In the genomic region with DNA sequence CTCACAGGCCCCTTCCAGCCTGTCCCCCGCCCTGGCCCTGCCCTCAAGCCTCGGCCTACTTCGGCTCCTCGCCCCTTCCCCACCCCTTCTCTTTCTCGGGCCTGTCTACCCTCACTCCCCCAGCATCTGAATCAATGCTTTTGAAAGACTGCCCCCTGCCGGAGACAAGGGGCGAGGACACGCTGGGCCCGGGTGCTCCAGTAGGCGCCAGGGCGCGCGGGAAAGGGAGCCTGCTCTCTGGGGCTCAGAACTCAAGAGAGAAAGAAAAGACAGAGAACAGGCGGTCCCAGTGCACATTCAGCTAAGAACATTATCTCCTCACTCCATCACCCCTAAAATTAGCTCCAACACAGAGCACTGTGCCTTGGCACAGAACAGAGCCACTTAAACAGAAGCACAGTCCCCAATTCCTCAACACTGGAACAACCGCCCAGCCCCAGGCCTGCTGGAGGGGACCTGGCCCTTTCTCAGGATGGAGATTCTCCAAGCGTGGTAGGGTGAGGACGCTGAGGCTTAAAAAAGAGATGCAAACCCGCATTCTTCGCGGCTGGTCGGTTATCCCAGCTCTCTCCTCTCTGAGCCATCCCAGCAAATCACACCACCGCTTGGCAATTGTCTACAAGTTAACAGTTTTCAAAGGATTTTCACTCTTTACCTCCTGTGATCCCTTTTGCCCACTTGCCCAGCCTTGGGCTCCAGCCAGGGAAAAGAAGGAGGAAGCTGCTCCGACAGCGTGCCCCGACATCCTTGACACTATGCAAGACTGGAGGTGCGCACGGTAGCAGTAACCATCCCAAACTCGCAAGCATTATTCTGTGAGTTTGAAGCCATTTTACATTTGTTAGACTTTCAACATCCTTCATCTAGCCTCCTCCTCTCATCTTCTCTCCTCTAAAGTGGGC, we compare ENCODE assay signal across 8 cellular contexts. TPM values are rescaled to one million over a fixed set of nuclear protein-coding genes. Genes with fewer than 3 reads are reported as not detected.
DNase-seq lines count a peak whose midpoint lies in the region; ATAC-seq, FAIRE-seq and TF ChIP-seq lines count a peak whose summit lies in the region.

No MANE protein-coding gene starts in this region.

- TF ChIP-seq POLR2A in K562 (conservative IDR thresholded peaks at IDR 0.05) (0 out of 2 replicates have a peak, but pooled peaks have one; percentile 34), gastrocnemius medialis (IDR thresholded peaks at IDR 0.05) (no peak)

- peaks cover 24% of the 10 kb centered on the region for H4K20me1 ChIP-seq in K562 (replicated peaks; ENCODE audit: control insufficient read depth, insufficient read depth, low read length)

- TF ChIP-seq CTCF in AG04450 (IDR thresholded peaks at IDR 0.05; ENCODE audit: low read depth, low read length) (peak; percentile 90), K562 (IDR thresholded peaks at IDR 0.05 in 2 of 3, conservative IDR thresholded peaks at IDR 0.05 in 1 of 3; ENCODE audit: insufficient read depth in 2 of 3, low read depth in 1 of 3, low read length in 3 of 3) (peak; percentile 92 to 96 (median 94)), gastrocnemius medialis (IDR thresholded peaks at IDR 0.05 in 4 of 5, conservative IDR thresholded peaks at IDR 0.05 in 1 of 5) (peak; percentile 78 to 93 (median 89))

- TSS peak; percentile 61 for BruUV-seq in K562 (replicated peaks; lab: Mats Ljungman, UMichigan)

- FAIRE-seq in K562 (lab: Jason Lieb, UNC): peak; percentile 75

- POLR2A ChIA-PET in AG04450 (lab: Yijun Ruan, JAX) (interaction anchor here (0.6 to 1.5 kb wide), 5 partner anchors 14 to 225 kb away, joined by 3 to 5 read pairs (median 4); a partner anchor contains a TSS), K562 (lab: Yijun Ruan, JAX) (interaction anchor here (0.6 to 2.5 kb wide), 9 partner anchors 10 to 108 kb away, joined by 3 to 16 read pairs (median 3); a partner anchor contains a TSS)

- H3K9ac ChIP-seq in K562 (ENCODE audit: insufficient read depth in 1 of 2, low read depth in 2 of 2, low read length in 2 of 2): peak overlapping the region; percentile 90 to 99

- H3K9me1 ChIP-seq in K562 (ENCODE audit: control insufficient read depth, insufficient read depth, low read length): no peaks in the 10 kb centered on the region

- 11% methylated on average over 27 of the region's 28 CpGs for WGBS in K562 (ENCODE audit: insufficient coverage, low coverage, missing lambda C conversion rate)

- CTCF ChIA-PET in AG04450 (lab: Charles Lee) (interaction anchor here (0.6 to 4.3 kb wide), 28 partner anchors 10 to 508 kb away, joined by 3 to 56 read pairs (median 4); a partner anchor contains a TSS), K562 (lab: Yijun Ruan, JAX; ENCODE audit: low intra/inter-chr PET ratio) (interaction anchor here (0.7 to 1.4 kb wide), 8 partner anchors 63 to 223 kb away, joined by 3 to 6 read pairs (median 3); a partner anchor contains a TSS)

- no peak for TF ChIP-seq EP300 in K562 (IDR thresholded peaks at IDR 0.05; ENCODE audit: low read length)

- H3K27me3 ChIP-seq in AG04450 (ENCODE audit: control insufficient read depth, insufficient read depth, low read length): peaks cover 2% of the 10 kb centered on the region
- no peaks in the 10 kb centered on the region for H3K27me3 ChIP-seq in K562 (ENCODE audit: control insufficient read depth in 2 of 2, insufficient read depth in 2 of 2, low read length in 2 of 2)
- no peaks in the 10 kb centered on the region for H3K27me3 ChIP-seq in gastrocnemius medialis

- H3K36me3 ChIP-seq in K562 (ENCODE audit: control insufficient read depth, insufficient read depth, low read length): peaks cover 42% of the 10 kb centered on the region; the same call in 2 of the 3 replicates
- H3K36me3 ChIP-seq in gastrocnemius medialis: peaks cover 0 to 17% of the 10 kb centered on the region in 2 donors

- DNase-seq in AG04450 (ENCODE audit: low read depth, low spot score) (no peak), NCI-H128 (lab: John Stamatoyannopoulos, UW; ENCODE audit: unreplicated experiment) (peak; percentile 77), UCSD-AML1 (lab: John Stamatoyannopoulos, UW; ENCODE audit: unreplicated experiment) (peak; percentile 54), K562 (ENCODE audit: extremely low read depth in 1 of 4, low spot score in 3 of 4) (peak; percentile 82 to 95 (median 88)), gastrocnemius medialis (peak; percentile 59 to 68)

- in situ Hi-C loops in K562 (cut with MboI) (no loop called here), gastrocnemius medialis (cut with MboI; ENCODE audit: low sequenced_read_pairs in 4 of 4) (loop anchor here in 2 of 4 donors (10.0 kb wide), 2 partner anchors 107 to 217 kb away; a partner anchor contains a TSS)

- H3K4me2 ChIP-seq in K562 (ENCODE audit: insufficient read depth, low read length): peak overlapping the region; percentile 92

- intact Hi-C loops in K562 (cut with micrococcal nuclease) (loop anchor here (1.0 to 5.0 kb wide), 6 partner anchors 50 to 160 kb away; a partner anchor contains a TSS), gastrocnemius medialis (cut with DNase I; ENCODE audit: low total_unique reads) (loop anchor here (2.0 to 5.0 kb wide), 5 partner anchors 15 to 127 kb away; a partner anchor contains a TSS)

- peak; percentile 85 to 88 for TF ChIP-seq RAD21 in K562 (CRISPR knock-in tag; conservative IDR thresholded peaks at IDR 0.05 in 1 of 2, IDR thresholded peaks at IDR 0.05 in 1 of 2)

- H3K9me3 ChIP-seq in AG04450 (ENCODE audit: control insufficient read depth, insufficient read depth, low read length) (0 out of 2 replicates have a peak, but pooled peaks cover 4% of the 10 kb centered on the region), K562 (replicated peaks; ENCODE audit: control insufficient read depth, insufficient read depth, low read depth, low read length) (no peaks in the 10 kb centered on the region), gastrocnemius medialis (no peaks in the 10 kb centered on the region)

- H3K4me3 ChIP-seq in AG04450 (ENCODE audit: low read depth, low read length) (peak overlapping the region; percentile 80), K562 (peak overlapping the region; percentile 92), iPS-11a (ENCODE audit: low read depth, low read length) (peak overlapping the region; percentile 83), gastrocnemius medialis (peak overlapping the region; percentile 37 to 89 (median 71))

- no peak overlapping the region for H3K27ac ChIP-seq in AG04450 (ENCODE audit: low read depth, low read length)
- peak overlapping the region; percentile 56 for H3K27ac ChIP-seq in K562 (ENCODE audit: extremely low read depth, low read depth, low read length)
- H3K27ac ChIP-seq in gastrocnemius medialis: peak overlapping the region; percentile 69 to 84 (median 77)

- H2AFZ ChIP-seq in K562 (ENCODE audit: low read depth, low read length): no peak overlapping the region

- ATAC-seq in GM18861 (IDR thresholded peaks at IDR 0.05; ENCODE audit: unreplicated experiment) (peak; percentile 39), K562 (peak; percentile 91), gastrocnemius medialis (peak; percentile 55 to 73), GM19395 (IDR thresholded peaks at IDR 0.05; ENCODE audit: unreplicated experiment) (no peak)

- H3K4me1 ChIP-seq in K562 (replicated peaks in 1 of 2; ENCODE audit: control insufficient read depth in 2 of 2, insufficient read depth in 2 of 2, low read length in 2 of 2) (peaks cover 17 to 60% of the 10 kb centered on the region in 2 experiments), gastrocnemius medialis (peaks cover 44 to 48% of the 10 kb centered on the region in 2 donors)

- H3K79me2 ChIP-seq in K562 (ENCODE audit: control insufficient read depth, insufficient read depth, low read length): peaks cover 57% of the 10 kb centered on the region

RNA-seq across cellular contexts. Expression of a gene that starts 2.1 kb away (rescaled TPM):
- 4.4 and 5.2 TPM in 2 replicates for polyA plus RNA-seq in AG04450 (2011; rRNA removed)
- polyA minus RNA-seq in AG04450 (2011; rRNA and poly(A)+ RNA removed): 4.7 and 5.4 TPM in 2 replicates
- 84.5 and 200 TPM in 2 replicates for total RNA-seq in K562 (2011; cell fraction: chromatin; rRNA removed; ENCODE audit: low replicate concordance)
- total RNA-seq in K562 (2011; cell fraction: nucleolus; rRNA removed): 145 and 152 TPM in 2 replicates
- 94.7 and 102 TPM in 2 replicates for total RNA-seq in K562 (2011; cell fraction: nucleoplasm; rRNA removed)
- total RNA-seq in K562 (2014; rRNA removed): 30.6 and 33.6 TPM in 2 replicates
- 7.7 and 8.0 TPM in 2 replicates for total RNA-seq in K562 (2014; rRNA removed; fragmentation: Illumina TruSeq; extraction: Trizol)
- 20.0 and 21.0 TPM in 2 replicates for total RNA-seq in K562 (2015; rRNA removed; fragmentation: Illumina TruSeq; extraction: Trizol)
- 57.8 and 76.2 TPM in 2 replicates for total RNA-seq in K562 (2021)
- 9.7 and 12.7 TPM in 2 replicates for polyA plus RNA-seq in K562 (2011; rRNA removed)
- 7.7 and 14.4 TPM in 2 replicates for polyA plus RNA-seq in K562 (2011; cell fraction: cytosol; rRNA removed)
- 110 and 242 TPM in 2 replicates for polyA plus RNA-seq in K562 (2011; cell fraction: nucleus; rRNA removed)
- 26.8 and 38.9 TPM in 2 replicates for polyA plus RNA-seq in K562 (2012)
- 16.8 and 24.3 TPM in 2 replicates for polyA plus RNA-seq in K562 (2014; fragmentation: Illumina TruSeq; extraction: Trizol)
- 1 to 10 TPM in 1 of 2 experiments, under 1 TPM in 1; 0.56 to 1.6 TPM for polyA plus RNA-seq in K562 (2014; fragmentation: Nextera tagmentation; extraction: Ambion mirVana)
- 39.5 and 59.2 TPM in 2 replicates for polyA plus RNA-seq in K562 (2014; rRNA removed)
- polyA minus RNA-seq in K562 (2011; rRNA and poly(A)+ RNA removed): 3.1 and 4.1 TPM in 2 replicates
- polyA minus RNA-seq in K562 (2011; cell fraction: cytosol; rRNA and poly(A)+ RNA removed): 11.6 and 11.9 TPM in 2 replicates
- 40.9 and 52.5 TPM in 2 replicates for polyA minus RNA-seq in K562 (2011; cell fraction: nucleus; rRNA and poly(A)+ RNA removed)
- 10 to 100 TPM; 16.4 to 21.1 (median 16.6) TPM for total RNA-seq in gastrocnemius medialis

RNA-seq across cellular contexts. Expression of a gene that starts 14.0 kb away (rescaled TPM):
- polyA plus RNA-seq in AG04450 (2011; rRNA removed) (17.7 and 20.0 TPM in 2 replicates), K562 (2011; rRNA removed) (43.3 and 68.9 TPM in 2 replicates), K562 (2014; fragmentation: Illumina TruSeq; extraction: Trizol) (46.0 and 87.4 TPM in 2 replicates), K562 (2014; fragmentation: Nextera tagmentation; extraction: Ambion mirVana) (10 to 100 TPM; 11.5 to 27.1 TPM), K562 (2014; rRNA removed) (163 and 191 TPM in 2 replicates)
- 8.9 and 9.2 TPM in 2 replicates for polyA minus RNA-seq in AG04450 (2011; rRNA and poly(A)+ RNA removed)
- 7.9 and 28.1 TPM in 2 replicates for total RNA-seq in K562 (2011; cell fraction: chromatin; rRNA removed; ENCODE audit: low replicate concordance)
- 39.7 and 46.0 TPM in 2 replicates for total RNA-seq in K562 (2011; cell fraction: nucleolus; rRNA removed)
- total RNA-seq in K562 (2011; cell fraction: nucleoplasm; rRNA removed): 24.5 and 27.6 TPM in 2 replicates
- total RNA-seq in K562 (2014; rRNA removed) (150 and 214 TPM in 2 replicates), K562 (2014; rRNA removed; fragmentation: Illumina TruSeq; extraction: Trizol) (46.7 and 49.9 TPM in 2 replicates), K562 (2015; rRNA removed; fragmentation: Illumina TruSeq; extraction: Trizol) (115 TPM in 2 replicates), K562 (2021) (109 TPM in 2 replicates), gastrocnemius medialis (10 to 100 TPM; 39.8 to 76.3 (median 63.0) TPM)
- 72.5 and 209 TPM in 2 replicates for polyA plus RNA-seq in K562 (2011; cell fraction: cytosol; rRNA removed)
- 33.6 and 51.3 TPM in 2 replicates for polyA plus RNA-seq in K562 (2011; cell fraction: nucleus; rRNA removed)
- 73.1 and 110 TPM in 2 replicates for polyA plus RNA-seq in K562 (2012)
- 7.4 and 14.3 TPM in 2 replicates for polyA minus RNA-seq in K562 (2011; rRNA and poly(A)+ RNA removed)
- polyA minus RNA-seq in K562 (2011; cell fraction: cytosol; rRNA and poly(A)+ RNA removed): 17.0 and 39.1 TPM in 2 replicates
- polyA minus RNA-seq in K562 (2011; cell fraction: nucleus; rRNA and poly(A)+ RNA removed): 11.8 and 12.6 TPM in 2 replicates

RNA-seq across cellular contexts. Expression of a gene that starts 18.4 kb away (rescaled TPM):
- polyA plus RNA-seq in AG04450 (2011; rRNA removed): 68.4 and 114 TPM in 2 replicates
- polyA minus RNA-seq in AG04450 (2011; rRNA and poly(A)+ RNA removed): 77.8 and 95.0 TPM in 2 replicates
- total RNA-seq in K562 (2011; cell fraction: chromatin; rRNA removed; ENCODE audit: low replicate concordance): 52.2 and 165 TPM in 2 replicates
- total RNA-seq in K562 (2011; cell fraction: nucleolus; rRNA removed): 119 and 144 TPM in 2 replicates
- 70.5 and 76.0 TPM in 2 replicates for total RNA-seq in K562 (2011; cell fraction: nucleoplasm; rRNA removed)
- total RNA-seq in K562 (2014; rRNA removed): 125 and 171 TPM in 2 replicates
- total RNA-seq in K562 (2014; rRNA removed; fragmentation: Illumina TruSeq; extraction: Trizol): 25.4 and 37.1 TPM in 2 replicates
- 74.1 and 78.5 TPM in 2 replicates for total RNA-seq in K562 (2015; rRNA removed; fragmentation: Illumina TruSeq; extraction: Trizol)
- total RNA-seq in K562 (2021): 320 and 323 TPM in 2 replicates
- polyA plus RNA-seq in K562 (2011; rRNA removed): 83.8 and 104 TPM in 2 replicates
- polyA plus RNA-seq in K562 (2011; cell fraction: cytosol; rRNA removed): 142 and 275 TPM in 2 replicates
- polyA plus RNA-seq in K562 (2011; cell fraction: nucleus; rRNA removed): 125 and 179 TPM in 2 replicates
- polyA plus RNA-seq in K562 (2012): 243 and 314 TPM in 2 replicates
- polyA plus RNA-seq in K562 (2014; fragmentation: Illumina TruSeq; extraction: Trizol): 212 and 251 TPM in 2 replicates
- 1 to 10 TPM in 1 of 2 experiments, under 1 TPM in 1; 0.65 to 5.2 TPM for polyA plus RNA-seq in K562 (2014; fragmentation: Nextera tagmentation; extraction: Ambion mirVana)
- 189 and 193 TPM in 2 replicates for polyA plus RNA-seq in K562 (2014; rRNA removed)
- polyA minus RNA-seq in K562 (2011; rRNA and poly(A)+ RNA removed): 21.4 and 50.9 TPM in 2 replicates
- polyA minus RNA-seq in K562 (2011; cell fraction: cytosol; rRNA and poly(A)+ RNA removed): 89.4 and 98.0 TPM in 2 replicates
- polyA minus RNA-seq in K562 (2011; cell fraction: nucleus; rRNA and poly(A)+ RNA removed): 23.0 and 27.4 TPM in 2 replicates
- 100 to 1,000 TPM; 108 to 163 (median 129) TPM for total RNA-seq in gastrocnemius medialis

RNA-seq across cellular contexts. Expression of a gene that starts 28.3 kb away (rescaled TPM):
- polyA plus RNA-seq in AG04450 (2011; rRNA removed): not detected in 2 replicates
- not detected in 2 replicates for polyA minus RNA-seq in AG04450 (2011; rRNA and poly(A)+ RNA removed)
- 0.60 TPM in 1 of 2 replicates, not detected in the other for total RNA-seq in K562 (2011; cell fraction: chromatin; rRNA removed; ENCODE audit: low replicate concordance)
- 0.26 and 0.33 TPM in 2 replicates for total RNA-seq in K562 (2011; cell fraction: nucleolus; rRNA removed)
- total RNA-seq in K562 (2011; cell fraction: nucleoplasm; rRNA removed): not detected in 2 replicates
- total RNA-seq in K562 (2014; rRNA removed): 0.20 TPM in 1 of 2 replicates, not detected in the other
- total RNA-seq in K562 (2014; rRNA removed; fragmentation: Illumina TruSeq; extraction: Trizol): not detected in 2 replicates
- not detected in 2 replicates for total RNA-seq in K562 (2015; rRNA removed; fragmentation: Illumina TruSeq; extraction: Trizol)
- not detected in 2 replicates for total RNA-seq in K562 (2021)
- 0.07 and 0.20 TPM in 2 replicates for polyA plus RNA-seq in K562 (2011; rRNA removed)
- polyA plus RNA-seq in K562 (2011; cell fraction: cytosol; rRNA removed): 0.12 and 0.15 TPM in 2 replicates
- 0.29 and 0.53 TPM in 2 replicates for polyA plus RNA-seq in K562 (2011; cell fraction: nucleus; rRNA removed)
- polyA plus RNA-seq in K562 (2012): 0.10 TPM in 1 of 2 replicates, not detected in the other
- not detected in 2 replicates for polyA plus RNA-seq in K562 (2014; fragmentation: Illumina TruSeq; extraction: Trizol)
- under 1 TPM in 1 of 2 experiments, not detected in 1; 0.06 TPM for polyA plus RNA-seq in K562 (2014; fragmentation: Nextera tagmentation; extraction: Ambion mirVana)
- polyA plus RNA-seq in K562 (2014; rRNA removed): 0.41 TPM in 1 of 2 replicates, not detected in the other
- not detected in 2 replicates for polyA minus RNA-seq in K562 (2011; rRNA and poly(A)+ RNA removed)
- not detected in 2 replicates for polyA minus RNA-seq in K562 (2011; cell fraction: cytosol; rRNA and poly(A)+ RNA removed)
- not detected in 2 replicates for polyA minus RNA-seq in K562 (2011; cell fraction: nucleus; rRNA and poly(A)+ RNA removed)
- not detected for total RNA-seq in gastrocnemius medialis

RNA-seq across cellular contexts. Expression of a gene that starts 35.7 kb away (rescaled TPM):
- not detected in 2 replicates for polyA plus RNA-seq in AG04450 (2011; rRNA removed)
- not detected in 2 replicates for polyA minus RNA-seq in AG04450 (2011; rRNA and poly(A)+ RNA removed)
- not detected in 2 replicates for total RNA-seq in K562 (2011; cell fraction: chromatin; rRNA removed; ENCODE audit: low replicate concordance)
- not detected in 2 replicates for total RNA-seq in K562 (2011; cell fraction: nucleolus; rRNA removed)
- not detected in 2 replicates for total RNA-seq in K562 (2011; cell fraction: nucleoplasm; rRNA removed)
- total RNA-seq in K562 (2014; rRNA removed): not detected in 2 replicates
- total RNA-seq in K562 (2014; rRNA removed; fragmentation: Illumina TruSeq; extraction: Trizol): not detected in 2 replicates
- total RNA-seq in K562 (2015; rRNA removed; fragmentation: Illumina TruSeq; extraction: Trizol): not detected in 2 replicates
- not detected in 2 replicates for total RNA-seq in K562 (2021)
- not detected in 2 replicates for polyA plus RNA-seq in K562 (2011; rRNA removed)
- polyA plus RNA-seq in K562 (2011; cell fraction: cytosol; rRNA removed): not detected in 2 replicates
- polyA plus RNA-seq in K562 (2011; cell fraction: nucleus; rRNA removed): not detected in 2 replicates
- not detected in 2 replicates for polyA plus RNA-seq in K562 (2012)
- not detected in 2 replicates for polyA plus RNA-seq in K562 (2014; fragmentation: Illumina TruSeq; extraction: Trizol)
- polyA plus RNA-seq in K562 (2014; fragmentation: Nextera tagmentation; extraction: Ambion mirVana): not detected
- not detected in 2 replicates for polyA plus RNA-seq in K562 (2014; rRNA removed)
- polyA minus RNA-seq in K562 (2011; rRNA and poly(A)+ RNA removed): not detected in 2 replicates
- not detected in 2 replicates for polyA minus RNA-seq in K562 (2011; cell fraction: cytosol; rRNA and poly(A)+ RNA removed)
- polyA minus RNA-seq in K562 (2011; cell fraction: nucleus; rRNA and poly(A)+ RNA removed): not detected in 2 replicates
- not detected for total RNA-seq in gastrocnemius medialis
